Comparison of ENCODE assay signal across 9 cellular contexts in the genomic region with DNA sequence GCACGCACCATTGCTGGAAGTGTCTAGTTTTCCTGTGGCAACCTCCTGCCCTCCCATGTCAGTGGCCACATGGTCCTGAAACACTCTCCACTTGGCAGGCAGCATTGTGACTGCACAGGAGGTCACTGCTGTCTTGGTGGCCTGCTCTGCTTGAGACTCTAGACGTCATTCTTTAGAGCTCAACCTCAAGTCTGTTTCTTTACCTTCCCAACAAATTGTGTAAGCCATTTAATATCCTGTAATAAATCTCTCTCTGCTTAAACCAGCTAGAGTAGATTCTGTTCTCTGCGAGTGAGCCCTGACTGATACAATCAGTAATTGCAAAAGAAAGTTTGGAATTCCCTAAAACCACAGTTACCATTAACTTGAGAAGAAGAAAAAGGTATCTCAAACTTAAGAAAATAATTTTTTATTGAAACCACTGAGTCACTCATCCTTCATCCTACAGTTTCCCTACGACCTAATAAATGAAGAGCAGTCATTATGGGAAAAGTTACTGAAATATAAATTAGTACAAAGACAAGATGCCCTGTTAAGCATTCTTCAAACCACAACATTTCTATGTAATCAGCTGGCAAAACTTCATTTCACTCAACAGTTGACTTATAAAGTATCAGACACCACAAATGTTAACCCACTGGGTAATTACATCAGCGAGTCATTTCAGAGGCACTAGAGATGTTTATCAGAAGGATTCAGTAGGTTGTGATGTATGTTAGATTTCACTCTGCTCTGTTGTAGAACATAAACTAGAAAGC. TPM values are rescaled to one million over a fixed set of nuclear protein-coding genes. Genes with fewer than 3 reads are reported as not detected.
DNase-seq lines count a peak whose midpoint lies in the region; ATAC-seq and TF ChIP-seq lines count a peak whose summit lies in the region.
"Had no signal": no experiment of that assay in that cellular context is flagged by ENCODE, and none has a peak within 500 bp of the region (broad histone marks: within the 10 kb centered on the region; RNA-seq: fewer than 3 reads in every experiment).

No MANE protein-coding gene starts in this region.

- peak overlapping the region; percentile 37 for H3K4me3 Mint-ChIP-seq in activated T-helper 2 cell treated with anti-CD3 and anti-CD28 coated beads, Interferon-gamma antibody, Interleukin-2, Interleukin-4, amounts not matched to agents 10 μg/mL and 5 μg/mL and 100 μg/mL, durations not matched to agents 14 hours and 24 hours and 36 hours (ENCODE audit: low read depth)

- no peak for TF ChIP-seq CTCF in AG09309 (IDR thresholded peaks at IDR 0.05; ENCODE audit: control insufficient read depth, insufficient read depth, low read depth, low read length, missing control alignments)
- no peak for TF ChIP-seq CTCF in liver (IDR thresholded peaks at IDR 0.05; ENCODE audit: low read depth, low read length, missing input control)

- WGBS in liver: 55% methylated on average over 5 of the region's 5 CpGs

- H3K4me1 ChIP-seq in liver (ENCODE audit: control insufficient read depth in 4 of 4, insufficient read depth in 4 of 4, low read length in 3 of 4): peaks cover 15 to 92% (median 69%) of the 10 kb centered on the region in 4 donors

- H3K4me3 ChIP-seq in AG09309 (ENCODE audit: control insufficient read depth, low read depth, low read length): no peak overlapping the region
- no peak overlapping the region for H3K4me3 ChIP-seq in liver (ENCODE audit: low read depth in 1 of 3, low read length in 3 of 3)

- no peaks in the 10 kb centered on the region for H3K27me3 ChIP-seq in liver (ENCODE audit: control insufficient read depth in 4 of 4, insufficient read depth in 4 of 4, low read length in 3 of 4)

- ATAC-seq in GM19324 (IDR thresholded peaks at IDR 0.05; ENCODE audit: low FRiP score, unreplicated experiment): no peak
- ATAC-seq in GM19035 (IDR thresholded peaks at IDR 0.05; ENCODE audit: unreplicated experiment): no peak
- no peak for ATAC-seq in HG02678 (IDR thresholded peaks at IDR 0.05; ENCODE audit: unreplicated experiment)
- ATAC-seq: HCT116 had no signal

- TF ChIP-seq RAD21 in liver (IDR thresholded peaks at IDR 0.05): no peak

- H3K9me3 Mint-ChIP-seq in activated T-helper 2 cell treated with anti-CD3 and anti-CD28 coated beads, Interferon-gamma antibody, Interleukin-2, Interleukin-4, amounts not matched to agents 10 μg/mL and 5 μg/mL and 100 μg/mL, durations not matched to agents 14 hours and 24 hours and 36 hours: no peaks in the 10 kb centered on the region

- peaks cover 66% of the 10 kb centered on the region for H3K4me1 Mint-ChIP-seq in activated T-helper 2 cell treated with anti-CD3 and anti-CD28 coated beads, Interferon-gamma antibody, Interleukin-2, Interleukin-4, amounts not matched to agents 10 μg/mL and 5 μg/mL and 100 μg/mL, durations not matched to agents 14 hours and 24 hours and 36 hours (ENCODE audit: low read depth)

- no peak overlapping the region for H3K9ac ChIP-seq in liver (ENCODE audit: low read depth in 1 of 2, low read length in 2 of 2)

- H3K27me3 Mint-ChIP-seq in activated T-helper 2 cell treated with anti-CD3 and anti-CD28 coated beads, Interferon-gamma antibody, Interleukin-2, Interleukin-4, amounts not matched to agents 10 μg/mL and 5 μg/mL and 100 μg/mL, durations not matched to agents 14 hours and 24 hours and 36 hours (ENCODE audit: low read depth): no peaks in the 10 kb centered on the region

- intact Hi-C loops in activated T-helper 2 cell treated with anti-CD3 and anti-CD28 coated beads, Interferon-gamma antibody, Interleukin-2, Interleukin-4, amounts not matched to agents 10 μg/mL and 5 μg/mL and 100 μg/mL, durations not matched to agents 14 hours and 24 hours and 36 hours (cut with micrococcal nuclease): loop anchor here (1.0 to 5.0 kb wide), 5 partner anchors 16 to 802 kb away; no protein-coding TSS in a partner anchor

- H3K9me3 ChIP-seq in liver (ENCODE audit: control insufficient read depth in 4 of 4, low read length in 3 of 4): no peaks in the 10 kb centered on the region

- H3K36me3 Mint-ChIP-seq in activated T-helper 2 cell treated with anti-CD3 and anti-CD28 coated beads, Interferon-gamma antibody, Interleukin-2, Interleukin-4, amounts not matched to agents 10 μg/mL and 5 μg/mL and 100 μg/mL, durations not matched to agents 14 hours and 24 hours and 36 hours (ENCODE audit: low read depth): peaks cover 32% of the 10 kb centered on the region

- DNase-seq in AG09309 (ENCODE audit: low read depth): peak; percentile 71
- peak; percentile 54 for DNase-seq in HCEC 1CT
- no peak for DNase-seq in activated T-helper 2 cell treated with anti-CD3 and anti-CD28 coated beads, Interferon-gamma antibody, Interleukin-2, Interleukin-4, amounts not matched to agents 10 μg/mL and 5 μg/mL and 100 μg/mL, durations not matched to agents 14 hours and 24 hours and 36 hours (ENCODE audit: low spot score)
- no peak for DNase-seq in NCI-H187 treated with DMSO at 0.1 percent for 48 hours (lab: John Stamatoyannopoulos, UW)

- peak overlapping the region; percentile 34 to 71 for H3K27ac ChIP-seq in liver (ENCODE audit: low read depth in 1 of 2, low read length in 2 of 2)

- H3K27ac Mint-ChIP-seq in activated T-helper 2 cell treated with anti-CD3 and anti-CD28 coated beads, Interferon-gamma antibody, Interleukin-2, Interleukin-4, amounts not matched to agents 10 μg/mL and 5 μg/mL and 100 μg/mL, durations not matched to agents 14 hours and 24 hours and 36 hours: peak overlapping the region; percentile 92

- H3K36me3 ChIP-seq in liver (ENCODE audit: control insufficient read depth in 4 of 4, insufficient read depth in 3 of 4, low read depth in 1 of 4, low read length in 3 of 4): no peaks in the 10 kb centered on the region

TF ChIP-seq in liver, 16 proteins besides CTCF, POLR2A, EP300 and RAD21:
- TF ChIP-seq GABPA (IDR thresholded peaks at IDR 0.05 in 1 of 2, conservative IDR thresholded peaks at IDR 0.05 in 1 of 2) (no peak), HNF4A (conservative IDR thresholded peaks at IDR 0.05) (no peak), REST (IDR thresholded peaks at IDR 0.05) (no peak), EGR1 (IDR thresholded peaks at IDR 0.05; ENCODE audit: low read depth in 2 of 2) (no peak), TAF1 (conservative IDR thresholded peaks at IDR 0.05) (no peak), JUND (IDR thresholded peaks at IDR 0.05) (no peak), FOXA1 (IDR thresholded peaks at IDR 0.05) (no peak), NR2F2 (IDR thresholded peaks at IDR 0.05) (no peak), FOXA2 (IDR thresholded peaks at IDR 0.05) (no peak), HNF4G (IDR thresholded peaks at IDR 0.05) (no peak), SP1 (IDR thresholded peaks at IDR 0.05) (no peak), RXRA (IDR thresholded peaks at IDR 0.05) (no peak), YY1 (IDR thresholded peaks at IDR 0.05) (no peak)
- TF ChIP-seq, protein P1, sequence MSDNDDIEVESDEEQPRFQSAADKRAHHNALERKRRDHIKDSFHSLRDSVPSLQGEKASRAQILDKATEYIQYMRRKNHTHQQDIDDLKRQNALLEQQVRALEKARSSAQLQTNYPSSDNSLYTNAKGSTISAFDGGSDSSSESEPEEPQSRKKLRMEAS (IDR thresholded peaks at IDR 0.05): no peak
- TF ChIP-seq, protein P2, sequence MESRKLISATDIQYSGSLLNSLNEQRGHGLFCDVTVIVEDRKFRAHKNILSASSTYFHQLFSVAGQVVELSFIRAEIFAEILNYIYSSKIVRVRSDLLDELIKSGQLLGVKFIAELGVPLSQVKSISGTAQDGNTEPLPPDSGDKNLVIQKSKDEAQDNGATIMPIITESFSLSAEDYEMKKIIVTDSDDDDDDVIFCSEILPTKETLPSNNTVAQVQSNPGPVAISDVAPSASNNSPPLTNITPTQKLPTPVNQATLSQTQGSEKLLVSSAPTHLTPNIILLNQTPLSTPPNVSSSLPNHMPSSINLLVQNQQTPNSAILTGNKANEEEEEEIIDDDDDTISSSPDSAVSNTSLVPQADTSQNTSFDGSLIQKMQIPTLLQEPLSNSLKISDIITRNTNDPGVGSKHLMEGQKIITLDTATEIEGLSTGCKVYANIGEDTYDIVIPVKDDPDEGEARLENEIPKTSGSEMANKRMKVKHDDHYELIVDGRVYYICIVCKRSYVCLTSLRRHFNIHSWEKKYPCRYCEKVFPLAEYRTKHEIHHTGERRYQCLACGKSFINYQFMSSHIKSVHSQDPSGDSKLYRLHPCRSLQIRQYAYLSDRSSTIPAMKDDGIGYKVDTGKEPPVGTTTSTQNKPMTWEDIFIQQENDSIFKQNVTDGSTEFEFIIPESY (IDR thresholded peaks at IDR 0.05): no peak

RNA-seq across cellular contexts. Expression of gene SLC25A13, which starts 18.0 kb away (rescaled TPM):
- 28.8 and 35.4 TPM in 2 replicates for total RNA-seq in activated T-helper 2 cell treated with anti-CD3 and anti-CD28 coated beads, Interferon-gamma antibody, Interleukin-2, Interleukin-4, amounts not matched to agents 10 μg/mL and 5 μg/mL and 100 μg/mL, durations not matched to agents 14 hours and 24 hours and 36 hours
- 100 to 1,000 TPM in 1 of 2 donors, 10 to 100 TPM in 1; 45.6 to 116 TPM for total RNA-seq in liver
- polyA plus RNA-seq in liver: 10 to 100 TPM; 52.4 to 75.4 TPM

Comparison
In these comparisons a context has a peak if more than half of its experiments do, and no peak if none do; other contexts are left out.
1. DNase-seq: peak in AG09309 (single experiment) and HCEC 1CT (single experiment); none in activated T-helper 2 cell treated with anti-CD3 and anti-CD28 coated beads, Interferon-gamma antibody, Interleukin-2, Interleukin-4, amounts not matched to agents 10 μg/mL and 5 μg/mL and 100 μg/mL, durations not matched to agents 14 hours and 24 hours and 36 hours (single experiment) and NCI-H187 treated with DMSO at 0.1 percent for 48 hours (single experiment).